In the genomic region with DNA sequence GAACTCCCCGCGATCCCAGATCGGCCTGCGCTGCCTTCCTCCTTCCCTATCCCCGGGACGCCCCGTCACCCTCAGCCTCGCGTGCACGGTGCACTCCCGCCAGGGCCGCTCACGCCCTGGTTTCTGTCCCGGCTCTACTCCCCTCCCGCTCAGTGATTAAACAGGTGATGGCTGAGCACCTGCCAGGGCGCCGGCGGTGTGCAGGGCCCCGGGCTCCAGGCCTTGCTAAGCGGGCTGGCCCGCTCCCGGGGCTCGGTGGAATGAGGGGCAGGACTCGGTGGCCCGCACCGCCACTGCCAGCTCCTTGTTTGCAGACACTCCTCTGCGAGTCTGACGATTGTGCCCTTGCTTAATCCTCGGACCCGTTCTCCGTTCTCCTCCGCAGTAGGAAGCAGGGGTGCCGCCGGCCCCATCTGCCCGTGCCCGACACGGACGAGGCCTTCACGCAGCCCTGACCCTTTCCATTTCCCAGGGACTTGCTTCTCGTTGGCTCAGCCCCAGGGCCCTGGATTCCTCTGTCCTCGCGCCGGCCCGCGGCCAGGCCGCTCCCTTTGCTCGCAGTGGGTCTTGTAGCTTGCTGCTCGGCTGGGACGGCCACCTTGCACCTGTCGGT, we compare ENCODE assay signal across 13 cellular contexts.
DNase-seq lines count a peak whose midpoint lies in the region; ATAC-seq and TF ChIP-seq lines count a peak whose summit lies in the region.
"Had no signal": no experiment of that assay in that cellular context is flagged by ENCODE, and none has a peak within 500 bp of the region (broad histone marks: within the 10 kb centered on the region; RNA-seq: fewer than 3 reads in every experiment).

No MANE protein-coding gene starts in this region.

- CTCF ChIA-PET in mammary epithelial cell (lab: Charles Lee; ENCODE audit: low non-redundant PET) = no interaction called here

- peak; percentile 68 for ATAC-seq in upper lobe of right lung
- ATAC-seq in GM21786 (IDR thresholded peaks at IDR 0.05; ENCODE audit: unreplicated experiment) = no peak
- ATAC-seq in HG03175 (IDR thresholded peaks at IDR 0.05; ENCODE audit: unreplicated experiment) = no peak
- ATAC-seq: A549; activated CD4-positive, alpha-beta T cell treated with anti-CD3 and anti-CD28 coated beads for 36 hours had no signal

- TF ChIP-seq CTCF in breast epithelium (IDR thresholded peaks at IDR 0.05) (no peak), mammary epithelial cell (conservative IDR thresholded peaks at IDR 0.05 in 1 of 2, IDR thresholded peaks at IDR 0.05 in 1 of 2; ENCODE audit: extremely low read depth in 1 of 2, insufficient read depth in 1 of 2, low read depth in 1 of 2, low read length in 2 of 2) (no peak), foreskin fibroblast (IDR thresholded peaks at IDR 0.05; ENCODE audit: low read depth, low read length) (no peak), mesothelial cell of epicardium (IDR thresholded peaks at IDR 0.05; ENCODE audit: unreplicated experiment) (no peak), upper lobe of right lung (IDR thresholded peaks at IDR 0.05) (no peak)

- no peak overlapping the region for H2AFZ ChIP-seq in mammary epithelial cell (ENCODE audit: low read depth, low read length)

- no peaks in the 10 kb centered on the region for H3K79me2 ChIP-seq in mammary epithelial cell (ENCODE audit: insufficient read depth, low read length)

- in situ Hi-C loops in mammary epithelial cell (cut with MboI; ENCODE audit: low sequenced_read_pairs in 2 of 2) = no loop called here

- BruUV-seq in mammary epithelial cell (replicated peaks; lab: Mats Ljungman, UMichigan) = no TSS peak

- no peak overlapping the region for H3K27ac Mint-ChIP-seq in mesothelial cell of epicardium
- H3K27ac Mint-ChIP-seq: activated CD4-positive, alpha-beta T cell treated with anti-CD3 and anti-CD28 coated beads for 36 hours had no signal

- dilution Hi-C loops in mammary epithelial cell (cut with HindIII; ENCODE audit: low sequenced_read_pairs) = no loop called here

- H3K4me1 ChIP-seq in breast epithelium (no peaks in the 10 kb centered on the region), mammary epithelial cell (ENCODE audit: insufficient read depth, low read length) (no peaks in the 10 kb centered on the region), upper lobe of right lung (no peaks in the 10 kb centered on the region)
- H3K4me1 ChIP-seq: A549, SJCRH30 had no signal

- H3K4me3 Mint-ChIP-seq in mesothelial cell of epicardium = peak overlapping the region; percentile 68
- H3K4me3 Mint-ChIP-seq: activated CD4-positive, alpha-beta T cell treated with anti-CD3 and anti-CD28 coated beads for 36 hours had no signal

- no peaks in the 10 kb centered on the region for H3K9me3 Mint-ChIP-seq in mesothelial cell of epicardium

- H3K36me3 Mint-ChIP-seq in mesothelial cell of epicardium = no peaks in the 10 kb centered on the region

- no peaks in the 10 kb centered on the region for H3K36me3 ChIP-seq in breast epithelium
- H3K36me3 ChIP-seq in mammary epithelial cell (ENCODE audit: insufficient read depth, low read length) = no peaks in the 10 kb centered on the region
- H3K36me3 ChIP-seq in upper lobe of right lung = no peaks in the 10 kb centered on the region
- H3K36me3 ChIP-seq: SJCRH30 had no signal

- H3K4me2 ChIP-seq in mammary epithelial cell (ENCODE audit: insufficient read depth, low read depth, low read length) = no peak overlapping the region
- H3K4me2 ChIP-seq: A549 had no signal

- no peak overlapping the region for H3K9ac ChIP-seq in mammary epithelial cell (ENCODE audit: insufficient read depth, low read length)

- H3K27ac ChIP-seq in breast epithelium (no peak overlapping the region), mammary epithelial cell (ENCODE audit: insufficient read depth, low read depth, low read length) (no peak overlapping the region), upper lobe of right lung (no peak overlapping the region)
- H3K27ac ChIP-seq: A549, SJCRH30 had no signal

- intact Hi-C loops in breast epithelium (cut with DNase I; ENCODE audit: low total_unique reads) = no loop called here
- intact Hi-C loops in mammary epithelial cell (cut with micrococcal nuclease) = no loop called here
- intact Hi-C loops in upper lobe of right lung (cut with DNase I) = no loop called here

- H3K9me3 ChIP-seq in breast epithelium (no peaks in the 10 kb centered on the region), mammary epithelial cell (replicated peaks; ENCODE audit: insufficient read depth, low read length) (peaks cover 16% of the 10 kb centered on the region), upper lobe of right lung (no peaks in the 10 kb centered on the region)
- H3K9me3 ChIP-seq: A549, SJCRH30 had no signal

- peaks cover 11% of the 10 kb centered on the region for H3K4me1 Mint-ChIP-seq in mesothelial cell of epicardium
- H3K4me1 Mint-ChIP-seq: activated CD4-positive, alpha-beta T cell treated with anti-CD3 and anti-CD28 coated beads for 36 hours had no signal

- TF ChIP-seq POLR2A in breast epithelium (IDR thresholded peaks at IDR 0.05) = no peak

- H4K20me1 ChIP-seq in mammary epithelial cell (ENCODE audit: insufficient read depth, low read length) = no peaks in the 10 kb centered on the region

- H3K4me3 ChIP-seq in breast epithelium (peak overlapping the region; percentile 10 to 54 (median 27)), mammary epithelial cell (replicated peaks in 1 of 3; ENCODE audit: insufficient read depth in 1 of 3, low read depth in 2 of 3, low read length in 3 of 3) (no peak overlapping the region), foreskin fibroblast (ENCODE audit: low read depth in 1 of 2, low read length in 2 of 2) (peak overlapping the region; percentile 15 to 31), upper lobe of right lung (no peak overlapping the region)
- H3K4me3 ChIP-seq: A549, SJCRH30 had no signal

- H3K27me3 Mint-ChIP-seq in mesothelial cell of epicardium (ENCODE audit: low read depth) = peaks cover 43% of the 10 kb centered on the region

- 23% methylated on average over 18 of the region's 50 CpGs for WGBS in mammary epithelial cell (ENCODE audit: low coverage, missing lambda C conversion rate)

- DNase-seq in breast epithelium (ENCODE audit: low spot score in 2 of 2) = no peak
- DNase-seq in mammary epithelial cell = no peak
- DNase-seq in foreskin fibroblast = no peak
- DNase-seq in mesothelial cell of epicardium (ENCODE audit: low spot score in 2 of 2, unreplicated experiment in 2 of 2) = peak in 1 of 2 experiments; percentile 56
- peak; percentile 65 for DNase-seq in upper lobe of right lung
- no peak for DNase-seq in T-helper 9 cell
- DNase-seq: activated CD4-positive, alpha-beta T cell treated with anti-CD3 and anti-CD28 coated beads for 36 hours; NCI-H1105; SJCRH30; stimulated activated naive CD4-positive, alpha-beta T cell had no signal

- H3K27me3 ChIP-seq in breast epithelium (peaks cover 0 to 11% of the 10 kb centered on the region in 2 donors), mammary epithelial cell (ENCODE audit: insufficient read depth, low read length) (no peaks in the 10 kb centered on the region), upper lobe of right lung (peaks cover 7% of the 10 kb centered on the region)
- H3K27me3 ChIP-seq: SJCRH30 had no signal

Comparison
In these comparisons a context has a peak if more than half of its experiments do, and no peak if none do; other contexts are left out.
1. H3K4me3 ChIP-seq: peak in breast epithelium (3 of 3) and foreskin fibroblast (2 of 2); none in mammary epithelial cell (0 of 3) and upper lobe of right lung (single experiment).